ENCODE assay signal across 22 cellular contexts in genomic region chr2:45236268-45236667, GRCh38.
"Had no signal": no experiment of that assay in that cellular context is flagged by ENCODE, and none has a peak within 500 bp of the region (broad histone marks: within the 10 kb centered on the region; RNA-seq: fewer than 3 reads in every experiment).

No MANE protein-coding gene starts in this region.

- H3K79me2 ChIP-seq: hepatocyte had no signal

- H3K4me1 Mint-ChIP-seq: endodermal cell had no signal

- H2AFZ ChIP-seq: hepatocyte had no signal

- H3K27ac Mint-ChIP-seq: endodermal cell; naive thymus-derived CD4-positive, alpha-beta T cell; nephron progenitor cell; stimulated activated naive B cell treated with anti-CD40 and anti-IgM and Interleukin-4, amounts not matched to agents 10 μg/mL and 1 μg/mL and 100 μg/mL, for 72 hours had no signal

- H3K4me1 ChIP-seq: lower lobe of right lung had no signal

- H3K4me3 Mint-ChIP-seq: endodermal cell; naive thymus-derived CD4-positive, alpha-beta T cell; nephron progenitor cell; stimulated activated naive B cell treated with anti-CD40 and anti-IgM and Interleukin-4, amounts not matched to agents 10 μg/mL and 1 μg/mL and 100 μg/mL, for 72 hours had no signal

- ATAC-seq: left cardiac atrium; lower lobe of right lung; naive thymus-derived CD4-positive, alpha-beta T cell had no signal

- DNase-seq: effector CD4-positive, alpha-beta T cell; endodermal cell; erythroblast; foreskin melanocyte; head of caudate nucleus; kidney; left cardiac atrium; left ventricle myocardium inferior; lower lobe of right lung; mesenchymal stem cell; midbrain; naive thymus-derived CD4-positive, alpha-beta T cell; nephron progenitor cell; stimulated activated CD4-positive, alpha-beta T cell treated with anti-CD3 and anti-CD28 coated beads, Interleukin-4, amount 100 ng/mL, for 24 hours; stimulated activated naive B cell treated with anti-CD40 and anti-IgM and Interleukin-4, amounts not matched to agents 10 μg/mL and 1 μg/mL and 100 μg/mL, for 72 hours; stomach; substantia nigra; trophoblast cell had no signal

- H3K9me3 Mint-ChIP-seq: endodermal cell had no signal

- H3K9me3 ChIP-seq: left ventricle myocardium inferior, lower lobe of right lung, neutrophil, stomach, thoracic aorta had no signal

- H3K4me2 ChIP-seq: hepatocyte had no signal

- H3K27ac ChIP-seq: coronary artery, hepatocyte, left ventricle myocardium inferior, lower lobe of right lung, neutrophil, stomach, thoracic aorta had no signal

- H3K36me3 ChIP-seq: left ventricle myocardium inferior, lower lobe of right lung, neutrophil, stomach, thoracic aorta had no signal

- H3K27me3 ChIP-seq: hepatocyte had no signal

- H3K4me3 ChIP-seq: coronary artery, hepatocyte, left ventricle myocardium inferior, lower lobe of right lung, stomach, thoracic aorta had no signal

- H3K36me3 Mint-ChIP-seq: naive thymus-derived CD4-positive, alpha-beta T cell; stimulated activated naive B cell treated with anti-CD40 and anti-IgM and Interleukin-4, amounts not matched to agents 10 μg/mL and 1 μg/mL and 100 μg/mL, for 72 hours had no signal
